Comparison of ENCODE assay signal across 15 cellular contexts in the genomic region with DNA sequence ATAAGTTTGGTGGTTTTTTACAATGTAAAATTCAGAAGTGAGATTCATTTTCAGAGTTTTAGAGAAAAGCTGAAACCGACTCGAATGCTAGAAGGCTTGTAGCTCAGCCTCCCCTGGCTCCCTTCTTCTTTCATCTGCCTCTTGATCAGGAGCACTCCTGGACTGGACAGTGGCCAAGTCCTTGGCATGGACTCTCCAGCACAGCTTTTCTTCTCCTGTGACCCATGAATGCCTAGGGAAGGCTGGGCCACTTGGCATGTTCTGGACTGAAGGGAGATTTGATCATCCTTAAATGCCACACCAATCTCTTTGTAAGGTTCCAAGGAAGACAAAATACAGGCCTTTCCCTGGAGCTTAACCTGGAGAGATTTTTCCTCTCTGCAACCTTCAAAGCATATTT.
DNase-seq lines count a peak whose midpoint lies in the region; FAIRE-seq and TF ChIP-seq lines count a peak whose summit lies in the region.
"Had no signal": no experiment of that assay in that cellular context is flagged by ENCODE, and none has a peak within 500 bp of the region (broad histone marks: within the 10 kb centered on the region; RNA-seq: fewer than 3 reads in every experiment).

No MANE protein-coding gene starts in this region.

- no TSS peak for BruUV-seq in MCF 10A (replicated peaks; lab: Mats Ljungman, UMichigan)

- TF ChIP-seq EP300 in Ishikawa (IDR thresholded peaks at IDR 0.05; ENCODE audit: borderline replicate concordance) (no peak), stomach (IDR thresholded peaks at IDR 0.05) (no peak)

- H3K36me3 ChIP-seq in stomach: no peaks in the 10 kb centered on the region

- H3K27me3 Mint-ChIP-seq in MCF 10A (ENCODE audit: insufficient read depth, unreplicated experiment): no peaks in the 10 kb centered on the region
- no peaks in the 10 kb centered on the region for H3K27me3 Mint-ChIP-seq in mesothelial cell of epicardium (ENCODE audit: low read depth)

- DNase-seq in MCF 10A (ENCODE audit: unreplicated experiment): peak; percentile 30
- no peak for DNase-seq in mesothelial cell of epicardium (ENCODE audit: low spot score in 2 of 2, unreplicated experiment in 2 of 2)
- peak; percentile 59 for DNase-seq in stomach
- no peak for DNase-seq in AML-193 (lab: John Stamatoyannopoulos, UW)
- DNase-seq in RCC 7860 (ENCODE audit: low spot score): no peak
- no peak for DNase-seq in activated CD4-positive, alpha-beta T cell treated with anti-CD3 and anti-CD28 coated beads for 1 hour
- DNase-seq: ACHN, Caco-2, NCI-H1417 treated with DMSO at 0.1 percent for 48 hours, NCI-H1930, NCI-H510A, NCI-H82 had no signal

- no peak for TF ChIP-seq POLR2A in stomach (IDR thresholded peaks at IDR 0.05)

- WGBS in stomach, 5 donors: 33 to 54% (median 45%) methylated on average over 2 of the region's 2 CpGs

- intact Hi-C loops in MCF 10A (cut with micrococcal nuclease): no loop called here
- intact Hi-C loops in stomach (cut with DNase I; ENCODE audit: low total_unique reads): no loop called here

- H3K27me3 ChIP-seq in stomach: no peaks in the 10 kb centered on the region

- no peak for FAIRE-seq in RCC 7860 (lab: Jason Lieb, UNC)
- FAIRE-seq: K562 had no signal

- H3K4me3 Mint-ChIP-seq in MCF 10A (ENCODE audit: unreplicated experiment) (no peak overlapping the region), mesothelial cell of epicardium (no peak overlapping the region)

- no peak for TF ChIP-seq RAD21 in Ishikawa (IDR thresholded peaks at IDR 0.05; ENCODE audit: low read depth)

- H3K9me3 Mint-ChIP-seq in MCF 10A (ENCODE audit: unreplicated experiment): no peaks in the 10 kb centered on the region
- H3K9me3 Mint-ChIP-seq in mesothelial cell of epicardium: peaks cover 1% of the 10 kb centered on the region

- POLR2A ChIA-PET in MCF 10A (lab: Yijun Ruan, JAX): interaction anchor here (1.3 kb wide), 1 partner anchor 11 kb away, joined by 5 read pairs; no protein-coding TSS in a partner anchor

- H3K4me3 ChIP-seq in stomach: no peak overlapping the region
- H3K4me3 ChIP-seq: K562, SK-N-MC had no signal

- H3K4me1 Mint-ChIP-seq in MCF 10A (ENCODE audit: insufficient read depth, unreplicated experiment) (no peaks in the 10 kb centered on the region), mesothelial cell of epicardium (peaks cover 10% of the 10 kb centered on the region)

- H3K4me1 ChIP-seq in stomach: peaks cover 0 to 14% (median 4%) of the 10 kb centered on the region in 4 donors
- H3K4me1 ChIP-seq: Caco-2 had no signal

- TF ChIP-seq CTCF in MCF 10A (IDR thresholded peaks at IDR 0.05; ENCODE audit: unreplicated experiment) (no peak), mesothelial cell of epicardium (IDR thresholded peaks at IDR 0.05; ENCODE audit: unreplicated experiment) (no peak), stomach (IDR thresholded peaks at IDR 0.05) (no peak)

- no peak overlapping the region for H3K27ac ChIP-seq in stomach
- H3K27ac ChIP-seq: SK-N-MC had no signal

- H3K9me3 ChIP-seq in stomach: no peaks in the 10 kb centered on the region
- H3K9me3 ChIP-seq: Caco-2 had no signal

- H3K27ac Mint-ChIP-seq in MCF 10A (ENCODE audit: low read depth, unreplicated experiment) (no peak overlapping the region), mesothelial cell of epicardium (peak overlapping the region; percentile 66)

- H3K36me3 Mint-ChIP-seq in MCF 10A (ENCODE audit: insufficient read depth, unreplicated experiment): no peaks in the 10 kb centered on the region
- H3K36me3 Mint-ChIP-seq in mesothelial cell of epicardium: no peaks in the 10 kb centered on the region

- CTCF ChIA-PET in MCF 10A (lab: Yijun Ruan, JAX): interaction anchor here (0.7 to 1.2 kb wide), 3 partner anchors 10 to 279 kb away, joined by 3 to 4 read pairs (median 3); no protein-coding TSS in a partner anchor

TF ChIP-seq in Ishikawa, 13 proteins besides CTCF, POLR2A, EP300 and RAD21:
- TF ChIP-seq NFIC (IDR thresholded peaks at IDR 0.05) (peak; percentile 38), CREB1 (IDR thresholded peaks at IDR 0.05; ENCODE audit: low read depth) (no peak), FOXM1 (IDR thresholded peaks at IDR 0.05; ENCODE audit: borderline replicate concordance, low read depth) (no peak), TEAD4 (IDR thresholded peaks at IDR 0.05) (no peak)

Comparison
In these comparisons a context has a peak if more than half of its experiments do, and no peak if none do; other contexts are left out.
1. DNase-seq: peak in MCF 10A (single experiment) and stomach (single experiment); none in mesothelial cell of epicardium (0 of 2), AML-193 (0 of 2), RCC 7860 (single experiment) and activated CD4-positive, alpha-beta T cell treated with anti-CD3 and anti-CD28 coated beads for 1 hour (single experiment).